ENCODE assay signal across 24 cellular contexts in the genomic region with DNA sequence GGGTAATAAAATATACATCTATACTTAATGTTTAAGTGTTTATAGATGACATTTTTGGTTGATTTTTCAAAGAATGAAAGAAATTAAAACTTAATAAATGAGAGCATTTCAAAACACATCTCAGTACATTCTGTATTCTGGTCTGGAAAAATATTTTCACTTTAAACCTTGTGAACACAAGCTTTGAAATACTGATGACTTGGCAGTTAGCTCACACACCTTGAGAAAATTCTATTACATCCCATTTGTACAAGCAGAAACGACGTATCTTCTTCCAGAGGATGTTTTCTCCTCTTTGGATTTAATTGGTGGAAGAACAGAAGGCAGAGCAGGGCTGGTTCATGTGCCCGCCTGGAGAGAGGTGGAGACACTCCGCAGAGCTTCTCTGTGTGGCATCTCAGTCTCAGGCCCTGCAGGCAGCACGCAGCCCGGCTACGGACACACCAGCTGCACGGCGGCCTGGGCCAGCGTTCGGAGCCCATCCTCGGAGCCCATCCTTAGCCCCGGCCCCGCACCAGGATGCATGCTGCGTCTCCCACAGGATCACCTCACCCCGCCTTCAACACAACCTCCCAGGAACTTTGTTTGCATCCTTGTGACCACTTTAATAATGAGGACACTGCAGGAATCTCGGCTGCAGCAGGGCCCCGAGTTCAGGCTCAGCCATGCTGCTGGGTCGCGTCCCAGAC. TPM values are rescaled to one million over a fixed set of nuclear protein-coding genes. Genes with fewer than 3 reads are reported as not detected.
DNase-seq lines count a peak whose midpoint lies in the region; ATAC-seq and TF ChIP-seq lines count a peak whose summit lies in the region.
"Had no signal": no experiment of that assay in that cellular context is flagged by ENCODE, and none has a peak within 500 bp of the region (broad histone marks: within the 10 kb centered on the region; RNA-seq: fewer than 3 reads in every experiment).

No MANE protein-coding gene starts in this region.

- no peak overlapping the region for H3K4me3 ChIP-seq in IMR-90 (ENCODE audit: insufficient read depth, low read depth, low read length)
- no peak overlapping the region for H3K4me3 ChIP-seq in spleen
- H3K4me3 ChIP-seq: HAP-1 had no signal

- no peak overlapping the region for H2AK5ac ChIP-seq in IMR-90 (ENCODE audit: low read depth, low read length)

- H2BK5ac ChIP-seq in IMR-90 (ENCODE audit: low read depth, low read length, poor library complexity, severe bottlenecking), result no peak overlapping the region

- no peaks in the 10 kb centered on the region for H3K9me3 Mint-ChIP-seq in nephron progenitor cell
- H3K9me3 Mint-ChIP-seq: CD4-positive, CD25-positive, alpha-beta regulatory T cell; IgD-negative memory B cell had no signal

- peak; percentile 34 for DNase-seq in Right ventricle myocardium inferior (ENCODE audit: missing footprints)
- no peak for DNase-seq in left ventricle myocardium superior
- no peak for DNase-seq in IMR-90
- DNase-seq in nephron progenitor cell, result no peak
- DNase-seq in spleen, result peak; percentile 59
- DNase-seq in HCEC 1CT, result no peak
- DNase-seq: 8988T; ACHN; BE2C; C1 segment of cervical spinal cord; CD4-positive, CD25-positive, alpha-beta regulatory T cell; CD8-positive, alpha-beta memory T cell; COR-L47; DMS 273 treated with DMSO at 0.1 percent for 48 hours; DMS53; DND-41; EL; KG1 had no signal

- H3K4me1 ChIP-seq in IMR-90 (ENCODE audit: control insufficient read depth, insufficient read depth, low read length) (no peaks in the 10 kb centered on the region), spleen (no peaks in the 10 kb centered on the region)
- H3K4me1 ChIP-seq: BE2C, HAP-1 had no signal

- no peaks in the 10 kb centered on the region for H3K9me1 ChIP-seq in IMR-90 (ENCODE audit: insufficient read depth, low read length)

- intact Hi-C loops in Right ventricle myocardium inferior (cut with DNase I), result no loop called here
- intact Hi-C loops in left ventricle myocardium superior (cut with micrococcal nuclease), result no loop called here
- intact Hi-C loops in IMR-90 (cut with micrococcal nuclease), result no loop called here
- intact Hi-C loops in spleen (cut with DNase I; ENCODE audit: low total_unique reads), result no loop called here

- 50% methylated on average over 7 of the region's 20 CpGs; no CpG with 5 or more reads in 1 of the 2 experiments for WGBS in IMR-90 (ENCODE audit: extremely low coverage in 2 of 2, insufficient read length in 1 of 2), 2 experiments
- WGBS in spleen, 5 donors, result 80 to 90% (median 84%) methylated on average over 20 of the region's 20 CpGs

- H4K5ac ChIP-seq in IMR-90 (ENCODE audit: low read depth, low read length), result no peak overlapping the region

- no peak overlapping the region for H3K23ac ChIP-seq in IMR-90 (ENCODE audit: low read depth, low read length)

- H3K9me3 ChIP-seq in IMR-90 (ENCODE audit: control insufficient read depth, insufficient read depth, low read length) (peaks cover 52% of the 10 kb centered on the region), spleen (no peaks in the 10 kb centered on the region)
- H3K9me3 ChIP-seq: BE2C, HAP-1 had no signal

- BruUV-seq in IMR-90 (replicated peaks; lab: Mats Ljungman, UMichigan), result no TSS peak

- no peak overlapping the region for H2BK15ac ChIP-seq in IMR-90 (ENCODE audit: low read depth, low read length)

- H3K9ac ChIP-seq in IMR-90 (ENCODE audit: low read depth, low read length), result no peak overlapping the region

- H3K36me3 ChIP-seq in IMR-90 (ENCODE audit: control insufficient read depth, insufficient read depth, low read length) (no peaks in the 10 kb centered on the region), spleen (no peaks in the 10 kb centered on the region)
- H3K36me3 ChIP-seq: BE2C, HAP-1 had no signal

- no peak overlapping the region for H2BK120ac ChIP-seq in IMR-90 (ENCODE audit: low read depth, low read length)

- H3K27ac ChIP-seq in IMR-90 (ENCODE audit: insufficient read depth, low read length) (no peak overlapping the region), spleen (no peak overlapping the region)
- H3K27ac ChIP-seq: HL-60 had no signal

- no peaks in the 10 kb centered on the region for H3K27me3 ChIP-seq in IMR-90 (ENCODE audit: control insufficient read depth, insufficient read depth, low read length)
- H3K27me3 ChIP-seq in spleen (replicated peaks in 1 of 7), result peaks cover 0 to 76% (median 5%) of the 10 kb centered on the region in 7 donors

- no peak for TF ChIP-seq RAD21 in IMR-90 (IDR thresholded peaks at IDR 0.05; ENCODE audit: low read length)

- no peak overlapping the region for H2AK9ac ChIP-seq in IMR-90 (replicated peaks; ENCODE audit: low read depth, low read length, poor library complexity)

- H3K4me2 ChIP-seq in IMR-90 (ENCODE audit: low read depth, low read length), result no peak overlapping the region

- peak overlapping the region; percentile 55 for H3K27ac Mint-ChIP-seq in nephron progenitor cell
- H3K27ac Mint-ChIP-seq: CD4-positive, CD25-positive, alpha-beta regulatory T cell; CD8-positive, alpha-beta memory T cell; IgD-negative memory B cell had no signal

- no peaks in the 10 kb centered on the region for H3K79me1 ChIP-seq in IMR-90 (ENCODE audit: low read depth in 1 of 2, low read length in 2 of 2)

- peaks cover 22% of the 10 kb centered on the region for H3K4me1 Mint-ChIP-seq in nephron progenitor cell
- H3K4me1 Mint-ChIP-seq: CD4-positive, CD25-positive, alpha-beta regulatory T cell; CD8-positive, alpha-beta memory T cell; IgD-negative memory B cell had no signal

- ATAC-seq in Right ventricle myocardium inferior (no peak), left ventricle myocardium superior (no peak), IMR-90 (ENCODE audit: low read depth) (no peak), GM21717 (IDR thresholded peaks at IDR 0.05; ENCODE audit: unreplicated experiment) (no peak), HG03565 (IDR thresholded peaks at IDR 0.05; ENCODE audit: unreplicated experiment) (no peak)

- dilution Hi-C loops in IMR-90 (cut with HindIII; ENCODE audit: low sequenced_read_pairs, unreplicated experiment), result no loop called here

- no peak overlapping the region for H3K56ac ChIP-seq in IMR-90 (ENCODE audit: extremely low read depth, insufficient read depth, low read length)

- H3K4ac ChIP-seq in IMR-90 (ENCODE audit: low read depth, low read length), result no peak overlapping the region

- H2AFZ ChIP-seq in IMR-90 (replicated peaks; ENCODE audit: low read length, poor library complexity), result no peak overlapping the region

- no peak overlapping the region for H4K8ac ChIP-seq in IMR-90 (ENCODE audit: low read depth in 2 of 2, low read length in 2 of 2)

- no peaks in the 10 kb centered on the region for H3K36me3 Mint-ChIP-seq in nephron progenitor cell (ENCODE audit: low read depth)
- H3K36me3 Mint-ChIP-seq: CD4-positive, CD25-positive, alpha-beta regulatory T cell; CD8-positive, alpha-beta memory T cell had no signal

- H3K18ac ChIP-seq in IMR-90 (ENCODE audit: low read depth, low read length), result no peak overlapping the region

- no peak overlapping the region for H2BK20ac ChIP-seq in IMR-90 (ENCODE audit: low read depth, low read length)

- H4K20me1 ChIP-seq in IMR-90 (ENCODE audit: insufficient read depth, low read length), result no peaks in the 10 kb centered on the region

- H3K14ac ChIP-seq in IMR-90 (replicated peaks; ENCODE audit: low read depth, low read length), result no peak overlapping the region

- H4K91ac ChIP-seq in IMR-90 (ENCODE audit: insufficient read depth, low read depth, low read length), result no peak overlapping the region

- peaks cover 67% of the 10 kb centered on the region for H3K27me3 Mint-ChIP-seq in nephron progenitor cell (ENCODE audit: low read depth, poor library complexity)

- TF ChIP-seq POLR2A in IMR-90 (IDR thresholded peaks at IDR 0.05; ENCODE audit: low read depth, low read length) (no peak), spleen (IDR thresholded peaks at IDR 0.05) (no peak)

- H3K4me3 Mint-ChIP-seq in nephron progenitor cell, result no peak overlapping the region
- H3K4me3 Mint-ChIP-seq: CD4-positive, CD25-positive, alpha-beta regulatory T cell; CD8-positive, alpha-beta memory T cell; IgD-negative memory B cell had no signal

- CTCF ChIA-PET in IMR-90 (lab: Yijun Ruan, JAX), result no interaction called here

- TF ChIP-seq CTCF in IMR-90 (conservative IDR thresholded peaks at IDR 0.05; ENCODE audit: low read depth, low read length) (no peak), nephron progenitor cell (IDR thresholded peaks at IDR 0.05) (no peak), spleen (IDR thresholded peaks at IDR 0.05 in 8 of 11, conservative IDR thresholded peaks at IDR 0.05 in 3 of 11) (no peak)

- POLR2A ChIA-PET in IMR-90 (lab: Charles Lee; ENCODE audit: unreplicated experiment), result no interaction called here

- in situ Hi-C loops in IMR-90 (cut with MboI; ENCODE audit: low sequenced_read_pairs), result no loop called here

TF ChIP-seq in IMR-90, 13 proteins besides CTCF, POLR2A, EP300 and RAD21:
- no peak for TF ChIP-seq SMC3 (IDR thresholded peaks at IDR 0.05; ENCODE audit: low read depth, low read length)
- TF ChIP-seq MAFK (IDR thresholded peaks at IDR 0.05; ENCODE audit: low read depth, low read length), result peak; percentile 67

RNA-seq across cellular contexts. Expression of a gene that starts 48.6 kb away (rescaled TPM):
- total RNA-seq in Right ventricle myocardium inferior, result not detected
- total RNA-seq in left ventricle myocardium superior, result not detected
- total RNA-seq in IMR-90 (2012; rRNA removed), result not detected in 2 replicates
- polyA plus RNA-seq in IMR-90 (2012; rRNA removed), result not detected in 2 replicates
- not detected in 2 replicates for polyA plus RNA-seq in IMR-90 (2012; cell fraction: cytosol; rRNA removed)
- not detected in 2 replicates for polyA plus RNA-seq in IMR-90 (2012; cell fraction: nucleus; rRNA removed; ENCODE audit: low replicate concordance)
- not detected for total RNA-seq in spleen
- not detected for polyA plus RNA-seq in spleen
- total RNA-seq: CD4-positive, CD25-positive, alpha-beta regulatory T cell; CD8-positive, alpha-beta memory T cell; HT1080 had no signal
- polyA plus RNA-seq: CD4-positive, CD25-positive, alpha-beta regulatory T cell; CD8-positive, alpha-beta memory T cell; IgD-negative memory B cell had no signal

Comparison
In these comparisons a context has a peak if more than half of its experiments do, and no peak if none do; other contexts are left out.
1. DNase-seq: peak in Right ventricle myocardium inferior (single experiment) and spleen (single experiment); none in left ventricle myocardium superior (single experiment), IMR-90 (single experiment), nephron progenitor cell (single experiment) and HCEC 1CT (single experiment).